ENCODE assay signal across 7 cellular contexts in genomic region chr9:92328225-92328624, GRCh38. TPM values are rescaled to one million over a fixed set of nuclear protein-coding genes. Genes with fewer than 3 reads are reported as not detected.
DNase-seq lines count a peak whose midpoint lies in the region; ATAC-seq and TF ChIP-seq lines count a peak whose summit lies in the region.

No MANE protein-coding gene starts in this region.

- no peaks in the 10 kb centered on the region for H3K27me3 ChIP-seq in osteoblast (ENCODE audit: insufficient read depth, low read length)
- H3K27me3 ChIP-seq in lower lobe of right lung (ENCODE audit: low read depth): no peaks in the 10 kb centered on the region

- H3K27ac ChIP-seq in osteoblast (ENCODE audit: low read depth, low read length): no peak overlapping the region
- H3K27ac ChIP-seq in lower lobe of right lung: no peak overlapping the region

- H3K9me3 ChIP-seq in osteoblast (ENCODE audit: low read depth, low read length) (no peaks in the 10 kb centered on the region), lower lobe of right lung (no peaks in the 10 kb centered on the region)

- peaks cover 19% of the 10 kb centered on the region for H3K4me1 ChIP-seq in osteoblast (ENCODE audit: insufficient read depth, low read length)
- peaks cover 25% of the 10 kb centered on the region for H3K4me1 ChIP-seq in lower lobe of right lung

- peak overlapping the region; percentile 44 for H2AFZ ChIP-seq in osteoblast (ENCODE audit: low read length)

- H3K4me3 ChIP-seq in GM12865 (ENCODE audit: low read depth, low read length) (no peak overlapping the region), NB4 (ENCODE audit: low read depth, low read length) (no peak overlapping the region), osteoblast (ENCODE audit: insufficient read depth, low read length) (no peak overlapping the region), lower lobe of right lung (no peak overlapping the region)

- no peak for TF ChIP-seq POLR2A in NB4 (IDR thresholded peaks at IDR 0.05; ENCODE audit: extremely low read depth, insufficient read length)

- H3K36me3 ChIP-seq in osteoblast (ENCODE audit: insufficient read depth, low read length) (peaks cover under 1% of the 10 kb centered on the region), lower lobe of right lung (peaks cover under 1% of the 10 kb centered on the region)

- H3K79me2 ChIP-seq in osteoblast (ENCODE audit: insufficient read depth, low read length): peaks cover 20% of the 10 kb centered on the region

- TF ChIP-seq CTCF in GM12865 (IDR thresholded peaks at IDR 0.05; ENCODE audit: insufficient read depth, low read depth, low read length, missing control alignments) (no peak), NB4 (IDR thresholded peaks at IDR 0.05; ENCODE audit: low read depth, low read length) (no peak), osteoblast (IDR thresholded peaks at IDR 0.05; ENCODE audit: extremely low read depth, low read depth, low read length) (peak; percentile 62), lower lobe of right lung (IDR thresholded peaks at IDR 0.05) (no peak)

- DNase-seq in GM12865 (ENCODE audit: low read depth) (peak; percentile 30), NB4 (ENCODE audit: low read depth) (peak; percentile 47), astrocyte of the hippocampus (ENCODE audit: low read depth, low spot score) (peak; percentile 59), osteoblast (ENCODE audit: insufficient read length, low spot score, missing footprints) (peak; percentile 68), lower lobe of right lung (no peak)

- H4K20me1 ChIP-seq in osteoblast (ENCODE audit: insufficient read depth, low read length): no peaks in the 10 kb centered on the region

- peak overlapping the region; percentile 28 for H3K4me2 ChIP-seq in osteoblast (ENCODE audit: insufficient read depth, low read length)

- intact Hi-C loops in lower lobe of right lung (cut with DNase I): no loop called here

- ATAC-seq in GM18858 (IDR thresholded peaks at IDR 0.05; ENCODE audit: unreplicated experiment) (no peak), lower lobe of right lung (no peak), GM18498 (IDR thresholded peaks at IDR 0.05; ENCODE audit: unreplicated experiment) (no peak)

RNA-seq across cellular contexts. Expression of gene CENPP, which starts 2.5 kb away (rescaled TPM):
- total RNA-seq in osteoblast: 4.7 and 5.4 TPM in 2 replicates
- total RNA-seq in lower lobe of right lung: 4.3 TPM

RNA-seq across cellular contexts. Expression of gene NOL8, which starts 3.1 kb away (rescaled TPM):
- 28.2 and 32.4 TPM in 2 replicates for total RNA-seq in osteoblast
- total RNA-seq in lower lobe of right lung: 38.5 TPM

RNA-seq across cellular contexts. Expression of gene IARS1, which starts 34.7 kb away (rescaled TPM):
- total RNA-seq in osteoblast: 491 and 529 TPM in 2 replicates
- total RNA-seq in lower lobe of right lung: 74.2 TPM
